ENCODE assay signal across 17 cellular contexts in genomic region chr1:209199822-209200221, GRCh38.
DNase-seq lines count a peak whose midpoint lies in the region; ATAC-seq, FAIRE-seq and TF ChIP-seq lines count a peak whose summit lies in the region.
"Had no signal": no experiment of that assay in that cellular context is flagged by ENCODE, and none has a peak within 500 bp of the region (broad histone marks: within the 10 kb centered on the region; RNA-seq: fewer than 3 reads in every experiment).

No MANE protein-coding gene starts in this region.

- FAIRE-seq in pancreas (lab: Jason Lieb, UNC): no peak
- FAIRE-seq: GM19239 had no signal

- H3K4me3 ChIP-seq in pancreas: no peak overlapping the region
- H3K4me3 ChIP-seq: lung, sigmoid colon, upper lobe of right lung had no signal

- H3K9me3 ChIP-seq in pancreas: no peaks in the 10 kb centered on the region

- peaks cover 0 to 3% (median 0%) of the 10 kb centered on the region in 4 donors for H3K27me3 ChIP-seq in pancreas
- H3K27me3 ChIP-seq: sigmoid colon, upper lobe of right lung had no signal

- in situ Hi-C loops in GM13977 (cut with MboI; ENCODE audit: low pct_unique_long_range_greater_than_20kb, low sequenced_read_pairs, unreplicated experiment): no loop called here

- ATAC-seq in pancreas: no peak
- ATAC-seq: upper lobe of right lung had no signal

- DNase-seq in NCI-H146 (lab: John Stamatoyannopoulos, UW) (peak; percentile 7), NCI-H146 treated with DMSO at 0.1 percent for 48 hours (lab: John Stamatoyannopoulos, UW; ENCODE audit: unreplicated experiment) (no peak), NCI-H82 treated with DMSO at 0.1 percent for 48 hours (lab: John Stamatoyannopoulos, UW; ENCODE audit: unreplicated experiment) (peak; percentile 5), glomerular visceral epithelial cell (ENCODE audit: extremely low spot score) (peak; percentile 27), renal cortical epithelial cell (ENCODE audit: low read depth) (peak; percentile 11), GM13977 (ENCODE audit: low spot score) (no peak), cortex of kidney (lab: John Stamatoyannopoulos, UW) (no peak), pancreas (no peak)
- DNase-seq: 8988T; activated CD4-positive, alpha-beta T cell treated with anti-CD3 and anti-CD28 coated beads, Interleukin-2, amount 10 ng/mL, durations not matched to agents 7 days and 5 days; activated T-cell treated with anti-CD3 and anti-CD28 coated beads, Interleukin-2, amount 50 U/mL, for 1 hour; NCI-H1092; sigmoid colon; stimulated activated CD4-positive, alpha-beta T cell treated with anti-CD3 and anti-CD28 coated beads, Interleukin-4, amount 100 ng/mL, for 1 hour; upper lobe of right lung had no signal

- H3K4me1 ChIP-seq in pancreas: no peaks in the 10 kb centered on the region
- H3K4me1 ChIP-seq: upper lobe of right lung had no signal

- TF ChIP-seq CTCF in GM13977 (IDR thresholded peaks at IDR 0.05; ENCODE audit: extremely low read depth, insufficient read depth, missing control alignments): no peak
- no peak for TF ChIP-seq CTCF in pancreas (IDR thresholded peaks at IDR 0.05)

- 26 to 27% methylated on average over 4 of the region's 4 CpGs for WGBS in pancreas, 2 donors

- H3K27ac ChIP-seq in pancreas: no peak overlapping the region
- H3K27ac ChIP-seq: sigmoid colon, upper lobe of right lung had no signal

- no peaks in the 10 kb centered on the region for H3K36me3 ChIP-seq in pancreas
- H3K36me3 ChIP-seq: sigmoid colon, upper lobe of right lung had no signal

- intact Hi-C loops in pancreas (cut with DNase I): loop anchor here in 2 of 3 donors (5.0 to 10.0 kb wide), 4 partner anchors 362 to 555 kb away; no protein-coding TSS in a partner anchor

Comparison
In these comparisons a context has a peak if more than half of its experiments do, and no peak if none do; other contexts are left out.
1. DNase-seq: peak in NCI-H146 (single experiment), NCI-H82 treated with DMSO at 0.1 percent for 48 hours (single experiment), glomerular visceral epithelial cell (single experiment) and renal cortical epithelial cell (single experiment); none in NCI-H146 treated with DMSO at 0.1 percent for 48 hours (single experiment), GM13977 (single experiment), cortex of kidney (single experiment) and pancreas (0 of 6).